In the genomic region with DNA sequence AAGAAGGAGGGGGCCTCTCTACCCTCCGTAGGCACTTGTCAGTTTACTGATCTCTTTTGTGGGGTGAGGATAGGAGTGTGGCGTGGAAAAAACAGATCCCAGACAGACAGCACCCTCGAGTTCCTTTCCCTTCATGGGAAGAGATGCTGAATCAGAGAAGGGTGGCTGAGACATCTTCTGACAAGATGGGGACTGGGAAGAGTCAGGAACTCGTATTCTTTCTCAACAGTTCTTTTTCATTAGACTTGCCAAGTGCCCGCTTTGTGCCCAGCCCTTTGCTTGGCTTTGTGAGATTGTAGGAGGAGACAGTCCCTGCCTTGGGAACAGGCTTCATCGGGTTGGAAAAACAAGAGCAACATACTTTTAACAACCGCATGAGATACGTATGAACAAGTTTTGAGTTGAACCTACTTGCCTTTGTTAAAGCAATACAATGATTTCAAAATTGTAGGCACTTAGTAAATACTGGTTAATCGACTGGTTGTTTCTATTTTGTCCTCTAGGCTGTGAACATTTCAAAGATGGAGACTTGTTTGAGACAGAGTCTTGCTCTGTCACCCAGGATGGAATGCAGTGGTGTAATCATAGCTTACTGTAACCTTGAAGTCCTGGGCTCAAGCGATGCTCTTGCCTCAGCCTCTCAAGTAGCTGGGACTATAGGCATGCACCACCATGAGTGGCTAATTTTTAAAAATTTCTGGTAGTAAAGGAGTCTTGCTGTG, we compare ENCODE assay signal across 8 cellular contexts. TPM values are rescaled to one million over a fixed set of nuclear protein-coding genes. Genes with fewer than 3 reads are reported as not detected.
DNase-seq lines count a peak whose midpoint lies in the region; ATAC-seq, FAIRE-seq and TF ChIP-seq lines count a peak whose summit lies in the region.

No MANE protein-coding gene starts in this region.

- DNase-seq in EL (peak; percentile 75), LHCN-M2 (ENCODE audit: low read depth) (peak; percentile 67), ascending aorta (ENCODE audit: low spot score in 2 of 2) (no peak), kidney (no peak), testis (no peak), OCI-M2 (lab: John Stamatoyannopoulos, UW; ENCODE audit: unreplicated experiment) (no peak)

- intact Hi-C loops in ascending aorta (cut with DNase I) (loop anchor here (5.0 kb wide), 1 partner anchor 512 kb away; a partner anchor contains a TSS), kidney (cut with DNase I) (no loop called here), testis (cut with DNase I; ENCODE audit: low total_unique reads) (no loop called here)

- no peak for FAIRE-seq in kidney (lab: Jason Lieb, UNC)

- WGBS in testis, 2 donors, result 10 to 18% methylated on average over 10 of the region's 10 CpGs

- H3K27me3 ChIP-seq in ascending aorta (no peaks in the 10 kb centered on the region), testis (no peaks in the 10 kb centered on the region)

- ATAC-seq in GM21825 (IDR thresholded peaks at IDR 0.05; ENCODE audit: unreplicated experiment) (no peak), HG02588 (IDR thresholded peaks at IDR 0.05; ENCODE audit: unreplicated experiment) (no peak)

- peak overlapping the region; percentile 92 to 94 for H3K27ac ChIP-seq in ascending aorta
- no peak overlapping the region for H3K27ac ChIP-seq in kidney (ENCODE audit: low read depth in 2 of 2, low read length in 2 of 2)
- peak overlapping the region; percentile 91 to 96 for H3K27ac ChIP-seq in testis

- no peaks in the 10 kb centered on the region for H3K9me3 ChIP-seq in ascending aorta
- no peaks in the 10 kb centered on the region for H3K9me3 ChIP-seq in kidney (ENCODE audit: control insufficient read depth in 1 of 2, low read length in 2 of 2)
- H3K9me3 ChIP-seq in testis, result no peaks in the 10 kb centered on the region

- TF ChIP-seq CTCF in ascending aorta (IDR thresholded peaks at IDR 0.05), result no peak
- TF ChIP-seq CTCF in kidney (IDR thresholded peaks at IDR 0.05; ENCODE audit: borderline replicate concordance, extremely low read depth, insufficient read depth), result no peak
- TF ChIP-seq CTCF in testis (IDR thresholded peaks at IDR 0.05), result no peak

- H3K4me3 ChIP-seq in ascending aorta (peak overlapping the region; percentile 70 to 82), kidney (ENCODE audit: low read length in 2 of 2) (peak overlapping the region; percentile 76 to 78), testis (peak overlapping the region; percentile 79 to 81)

- no peak for TF ChIP-seq POLR2A in testis (IDR thresholded peaks at IDR 0.05)

- H3K4me1 ChIP-seq in ascending aorta, result peaks cover 9 to 11% of the 10 kb centered on the region in 2 donors
- H3K4me1 ChIP-seq in kidney (ENCODE audit: control insufficient read depth in 1 of 2, insufficient read depth in 1 of 2, low read depth in 1 of 2, low read length in 2 of 2), result peaks cover 0 to 6% of the 10 kb centered on the region in 2 donors
- H3K4me1 ChIP-seq in testis, result peaks cover 13% of the 10 kb centered on the region

- peaks cover 12 to 14% of the 10 kb centered on the region in 2 donors for H3K36me3 ChIP-seq in ascending aorta
- no peaks in the 10 kb centered on the region for H3K36me3 ChIP-seq in kidney (ENCODE audit: control insufficient read depth in 1 of 2, insufficient read depth in 2 of 2, low read length in 2 of 2)
- no peaks in the 10 kb centered on the region for H3K36me3 ChIP-seq in testis (ENCODE audit: low read depth, missing control alignments)

- H3K9ac ChIP-seq in kidney (ENCODE audit: low read length in 2 of 2), result peak overlapping the region in 1 of 2 donors; percentile 96

RNA-seq across cellular contexts. Expression of a gene that starts 1.1 kb away (rescaled TPM):
- total RNA-seq in LHCN-M2 (2014; rRNA removed) (186 and 200 TPM in 2 replicates), ascending aorta (114 TPM), kidney (33.0 TPM), testis (10 to 100 TPM; 31.4 to 48.3 TPM)
- 68.0 TPM for polyA plus RNA-seq in LHCN-M2 (2012)
- polyA plus RNA-seq in kidney (ENCODE audit: insufficient read depth, low read depth, low replicate concordance) (17.7 TPM), testis (ENCODE audit: insufficient read depth, low read depth, low replicate concordance) (45.9 TPM)

Comparison
In these comparisons a context has a peak if more than half of its experiments do, and no peak if none do; other contexts are left out.
1. DNase-seq: peak in EL (single experiment) and LHCN-M2 (single experiment); none in ascending aorta (0 of 2), kidney (single experiment), testis (single experiment) and OCI-M2 (single experiment).
2. H3K27ac ChIP-seq: peak in ascending aorta (2 of 2) and testis (2 of 2); none in kidney (0 of 2).
3. Peak in every context shown above with its lines, with median percentiles within 50 percentile points of each other: H3K4me3 ChIP-seq.